19 cellular contexts compared by ENCODE assay signal in the genomic region with DNA sequence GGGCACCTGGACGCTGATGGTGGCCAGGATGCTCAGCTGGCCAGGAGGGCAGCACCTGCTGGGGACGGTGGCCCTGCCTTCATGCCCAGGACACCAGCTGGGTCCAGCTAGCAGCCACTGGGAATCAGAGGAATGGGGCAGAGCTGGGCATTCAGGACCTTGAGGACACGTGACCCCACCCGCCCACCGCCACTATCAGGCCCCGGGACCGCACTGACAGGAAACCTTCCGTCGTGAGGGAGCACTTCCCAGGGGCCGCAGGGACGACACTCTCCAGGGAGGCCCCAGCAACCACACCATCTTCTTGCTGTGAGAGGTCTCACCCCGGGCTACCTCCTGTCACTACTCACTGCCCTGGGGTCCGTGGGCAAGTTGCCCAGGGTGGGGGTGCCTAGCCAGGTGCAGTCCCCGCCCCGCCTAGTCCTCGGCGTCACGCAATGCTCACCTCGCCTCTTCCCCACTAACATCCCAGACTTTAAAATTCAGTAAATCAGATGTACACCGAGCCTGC. TPM values are rescaled to one million over a fixed set of nuclear protein-coding genes. Genes with fewer than 3 reads are reported as not detected.
DNase-seq lines count a peak whose midpoint lies in the region; ATAC-seq and TF ChIP-seq lines count a peak whose summit lies in the region.
"Had no signal": no experiment of that assay in that cellular context is flagged by ENCODE, and none has a peak within 500 bp of the region (broad histone marks: within the 10 kb centered on the region; RNA-seq: fewer than 3 reads in every experiment).

No MANE protein-coding gene starts in this region.

- peak; percentile 29 for DNase-seq in natural killer cell treated with Interleukin-12 subunit alpha and Interleukin-12 subunit beta and Interleukin-15 and Interleukin-18, amount 100 ng/mL, for 72 hours (ENCODE audit: low spot score)
- DNase-seq in natural killer cell (no peak), neural crest cell (ENCODE audit: low read depth, low spot score) (no peak), NCI-H82 (lab: John Stamatoyannopoulos, UW) (no peak), NCI-H146 (lab: John Stamatoyannopoulos, UW) (no peak), GF-D8 (lab: John Stamatoyannopoulos, UW) (no peak), NCI-H446 (lab: John Stamatoyannopoulos, UW) (no peak)
- DNase-seq: IMR-90, NCI-H1436 treated with DMSO at 0.1 percent for 48 hours, NCI-H526 had no signal

- no peaks in the 10 kb centered on the region for H3K36me3 Mint-ChIP-seq in natural killer cell treated with Interleukin-12 subunit alpha and Interleukin-12 subunit beta and Interleukin-15 and Interleukin-18, amount 100 ng/mL, for 72 hours
- no peaks in the 10 kb centered on the region for H3K36me3 Mint-ChIP-seq in natural killer cell
- no peaks in the 10 kb centered on the region for H3K36me3 Mint-ChIP-seq in brain
- no peaks in the 10 kb centered on the region for H3K36me3 Mint-ChIP-seq in neural crest cell (ENCODE audit: low read depth)
- H3K36me3 Mint-ChIP-seq: activated naive CD4-positive, alpha-beta T cell treated with anti-CD3 and anti-CD28 coated beads, Interleukin-2, amount 50 U/mL, for 72 hours had no signal

- no peak for ATAC-seq in natural killer cell treated with Interleukin-12 subunit alpha and Interleukin-12 subunit beta and Interleukin-15 and Interleukin-18, amount 100 ng/mL, for 72 hours
- no peak for ATAC-seq in natural killer cell

- TF ChIP-seq CTCF in natural killer cell (IDR thresholded peaks at IDR 0.05) (no peak), brain (conservative IDR thresholded peaks at IDR 0.05) (no peak), neural crest cell (conservative IDR thresholded peaks at IDR 0.05) (no peak)

- H3K4me1 Mint-ChIP-seq in natural killer cell treated with Interleukin-12 subunit alpha and Interleukin-12 subunit beta and Interleukin-15 and Interleukin-18, amount 100 ng/mL, for 72 hours (ENCODE audit: low read depth in 2 of 2) = peaks cover 0 to 3% of the 10 kb centered on the region in 2 donors
- peaks cover 4 to 6% of the 10 kb centered on the region in 2 donors for H3K4me1 Mint-ChIP-seq in natural killer cell
- H3K4me1 Mint-ChIP-seq in brain = peaks cover 17% of the 10 kb centered on the region
- H3K4me1 Mint-ChIP-seq in neural crest cell = peaks cover 4% of the 10 kb centered on the region
- H3K4me1 Mint-ChIP-seq: central memory CD8-positive, alpha-beta T cell had no signal

- H3K9me3 Mint-ChIP-seq in natural killer cell treated with Interleukin-12 subunit alpha and Interleukin-12 subunit beta and Interleukin-15 and Interleukin-18, amount 100 ng/mL, for 72 hours = no peaks in the 10 kb centered on the region
- H3K9me3 Mint-ChIP-seq in natural killer cell (no peaks in the 10 kb centered on the region), brain (no peaks in the 10 kb centered on the region), neural crest cell (no peaks in the 10 kb centered on the region)
- H3K9me3 Mint-ChIP-seq: activated naive CD4-positive, alpha-beta T cell treated with anti-CD3 and anti-CD28 coated beads, Interleukin-2, amount 50 U/mL, for 72 hours; central memory CD8-positive, alpha-beta T cell had no signal

- H3K27ac Mint-ChIP-seq in natural killer cell treated with Interleukin-12 subunit alpha and Interleukin-12 subunit beta and Interleukin-15 and Interleukin-18, amount 100 ng/mL, for 72 hours = no peak overlapping the region
- H3K27ac Mint-ChIP-seq in natural killer cell (no peak overlapping the region), brain (peak overlapping the region in 3 of 5 experiments; percentile 62 to 78 (median 75)), neural crest cell (ENCODE audit: unreplicated experiment) (peak overlapping the region; percentile 19)
- H3K27ac Mint-ChIP-seq: activated naive CD4-positive, alpha-beta T cell treated with anti-CD3 and anti-CD28 coated beads, Interleukin-2, amount 50 U/mL, for 72 hours had no signal

- no peak overlapping the region for H3K4me3 Mint-ChIP-seq in natural killer cell treated with Interleukin-12 subunit alpha and Interleukin-12 subunit beta and Interleukin-15 and Interleukin-18, amount 100 ng/mL, for 72 hours
- no peak overlapping the region for H3K4me3 Mint-ChIP-seq in natural killer cell
- no peak overlapping the region for H3K4me3 Mint-ChIP-seq in brain
- H3K4me3 Mint-ChIP-seq in neural crest cell = no peak overlapping the region
- H3K4me3 Mint-ChIP-seq: central memory CD8-positive, alpha-beta T cell had no signal

- H3K27me3 Mint-ChIP-seq in natural killer cell treated with Interleukin-12 subunit alpha and Interleukin-12 subunit beta and Interleukin-15 and Interleukin-18, amount 100 ng/mL, for 72 hours = peaks cover 0 to 3% of the 10 kb centered on the region in 2 donors
- H3K27me3 Mint-ChIP-seq in natural killer cell (ENCODE audit: low read depth in 2 of 2) (peaks cover 0 to 6% of the 10 kb centered on the region in 2 donors), brain (peaks cover 5% of the 10 kb centered on the region), neural crest cell (ENCODE audit: low read depth) (peaks cover 7% of the 10 kb centered on the region)

- intact Hi-C loops in natural killer cell (cut with micrococcal nuclease) = no loop called here

RNA-seq across cellular contexts. Expression of a gene that starts 4.8 kb away (rescaled TPM):
- total RNA-seq in natural killer cell treated with Interleukin-12 subunit alpha and Interleukin-12 subunit beta and Interleukin-15 and Interleukin-18, amount 100 ng/mL, for 72 hours = 1 to 10 TPM; 1.3 to 7.7 TPM
- total RNA-seq in natural killer cell = not detected
- 108 TPM for polyA plus RNA-seq in brain (ENCODE audit: insufficient read depth, low read depth, low replicate concordance)
- total RNA-seq in neural crest cell = 8.9 and 9.6 TPM in 2 replicates
- total RNA-seq: OCI-LY7 had no signal

RNA-seq across cellular contexts. Expression of a gene that starts 9.2 kb away (rescaled TPM):
- total RNA-seq in natural killer cell treated with Interleukin-12 subunit alpha and Interleukin-12 subunit beta and Interleukin-15 and Interleukin-18, amount 100 ng/mL, for 72 hours = 1 to 10 TPM in 1 of 2 donors, under 1 TPM in 1; 0.17 to 1.7 TPM
- total RNA-seq in natural killer cell = 1 to 10 TPM in 2 of 3 donors, under 1 TPM in 1; 0.13 to 2.2 (median 1.5) TPM
- polyA plus RNA-seq in brain (ENCODE audit: insufficient read depth, low read depth, low replicate concordance) = 10.3 TPM
- 0.23 and 0.41 TPM in 2 replicates for total RNA-seq in neural crest cell
- total RNA-seq: ascending aorta, IMR-90, M059J had no signal
- polyA plus RNA-seq: A549, IMR-90 had no signal

RNA-seq across cellular contexts. Expression of a gene that starts 19.2 kb away (rescaled TPM):
- not detected for total RNA-seq in natural killer cell treated with Interleukin-12 subunit alpha and Interleukin-12 subunit beta and Interleukin-15 and Interleukin-18, amount 100 ng/mL, for 72 hours
- total RNA-seq in natural killer cell (not detected), neural crest cell (0.66 and 0.89 TPM in 2 replicates)
- polyA plus RNA-seq in brain (ENCODE audit: insufficient read depth, low read depth, low replicate concordance) = 54.3 TPM
- total RNA-seq: activated CD8-positive, alpha-beta memory T cell treated with anti-CD3 and anti-CD28 coated beads for 36 hours; IMR-90; mononuclear cell; OCI-LY7 had no signal

RNA-seq across cellular contexts. Expression of a gene that starts 31.2 kb away (rescaled TPM):
- 100 to 1,000 TPM in 1 of 2 donors, 10 to 100 TPM in 1; 56.6 to 126 TPM for total RNA-seq in natural killer cell treated with Interleukin-12 subunit alpha and Interleukin-12 subunit beta and Interleukin-15 and Interleukin-18, amount 100 ng/mL, for 72 hours
- total RNA-seq in natural killer cell (10 to 100 TPM; 31.9 to 52.4 (median 42.9) TPM), neural crest cell (45.1 and 50.0 TPM in 2 replicates)
- 2.9 TPM for polyA plus RNA-seq in brain (ENCODE audit: insufficient read depth, low read depth, low replicate concordance)

RNA-seq across cellular contexts. Expression of a gene that starts 33.2 kb away (rescaled TPM):
- total RNA-seq in natural killer cell treated with Interleukin-12 subunit alpha and Interleukin-12 subunit beta and Interleukin-15 and Interleukin-18, amount 100 ng/mL, for 72 hours = 100 to 1,000 TPM; 138 to 175 TPM
- total RNA-seq in natural killer cell = 100 to 1,000 TPM in 1 of 3 donors, 10 to 100 TPM in 2; 90.9 to 111 (median 92.7) TPM
- 152 TPM for polyA plus RNA-seq in brain (ENCODE audit: insufficient read depth, low read depth, low replicate concordance)
- 113 and 117 TPM in 2 replicates for total RNA-seq in neural crest cell

Comparison
In these comparisons a context has a peak if more than half of its experiments do, and no peak if none do; other contexts are left out.
1. H3K27ac Mint-ChIP-seq: peak in brain (3 of 5) and neural crest cell (single experiment); none in natural killer cell treated with Interleukin-12 subunit alpha and Interleukin-12 subunit beta and Interleukin-15 and Interleukin-18, amount 100 ng/mL, for 72 hours (0 of 2) and natural killer cell (0 of 2).